Comparison of ENCODE assay signal across 1 cellular context in genomic region chr10:96863922-96864543, GRCh38.
TF ChIP-seq lines count a peak whose summit lies in the region.

No MANE protein-coding gene starts in this region.

TF ChIP-seq in HepG2, 621 proteins besides CTCF, POLR2A, EP300 and RAD21 (continued from another document and continues in another):
- TF ChIP-seq, protein P1, sequence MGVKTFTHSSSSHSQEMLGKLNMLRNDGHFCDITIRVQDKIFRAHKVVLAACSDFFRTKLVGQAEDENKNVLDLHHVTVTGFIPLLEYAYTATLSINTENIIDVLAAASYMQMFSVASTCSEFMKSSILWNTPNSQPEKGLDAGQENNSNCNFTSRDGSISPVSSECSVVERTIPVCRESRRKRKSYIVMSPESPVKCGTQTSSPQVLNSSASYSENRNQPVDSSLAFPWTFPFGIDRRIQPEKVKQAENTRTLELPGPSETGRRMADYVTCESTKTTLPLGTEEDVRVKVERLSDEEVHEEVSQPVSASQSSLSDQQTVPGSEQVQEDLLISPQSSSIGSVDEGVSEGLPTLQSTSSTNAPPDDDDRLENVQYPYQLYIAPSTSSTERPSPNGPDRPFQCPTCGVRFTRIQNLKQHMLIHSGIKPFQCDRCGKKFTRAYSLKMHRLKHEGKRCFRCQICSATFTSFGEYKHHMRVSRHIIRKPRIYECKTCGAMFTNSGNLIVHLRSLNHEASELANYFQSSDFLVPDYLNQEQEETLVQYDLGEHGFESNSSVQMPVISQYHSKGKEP (CRISPR knock-in tag; IDR thresholded peaks at IDR 0.05), result no peak
- TF ChIP-seq ZBTB42 (CRISPR knock-in tag; IDR thresholded peaks at IDR 0.05) (no peak), ZNF776 (CRISPR knock-in tag; IDR thresholded peaks at IDR 0.05) (no peak), TEF (CRISPR knock-in tag; IDR thresholded peaks at IDR 0.05) (no peak), ZNF777 (CRISPR knock-in tag; IDR thresholded peaks at IDR 0.05) (no peak), SATB2 (CRISPR knock-in tag; IDR thresholded peaks at IDR 0.05) (0 out of 2 replicates have a peak, but pooled peaks have one; percentile 30), ZNF382 (CRISPR knock-in tag; IDR thresholded peaks at IDR 0.05; ENCODE audit: borderline replicate concordance) (no peak), ZFYVE20 (CRISPR knock-in tag; IDR thresholded peaks at IDR 0.05; ENCODE audit: borderline replicate concordance, low read depth) (no peak), DNMT1 (CRISPR knock-in tag; IDR thresholded peaks at IDR 0.05) (no peak), REST (IDR thresholded peaks at IDR 0.05; ENCODE audit: borderline replicate concordance in 1 of 2, low read depth in 1 of 2, low read length in 2 of 2) (no peak), YEATS2 (CRISPR knock-in tag; IDR thresholded peaks at IDR 0.05; ENCODE audit: borderline replicate concordance) (no peak), NFIB (CRISPR knock-in tag; IDR thresholded peaks at IDR 0.05; ENCODE audit: borderline replicate concordance) (no peak), SP5 (CRISPR knock-in tag; IDR thresholded peaks at IDR 0.05; ENCODE audit: borderline replicate concordance, low read depth) (no peak), ZNF577 (CRISPR knock-in tag; IDR thresholded peaks at IDR 0.05; ENCODE audit: borderline replicate concordance, low read depth) (no peak), NFKBIZ (CRISPR knock-in tag; IDR thresholded peaks at IDR 0.05) (0 out of 2 replicates have a peak, but pooled peaks have one; percentile 33), MBD4 (IDR thresholded peaks at IDR 0.05; ENCODE audit: borderline replicate concordance, low read length) (no peak), ESRRA (CRISPR knock-in tag; IDR thresholded peaks at IDR 0.05; ENCODE audit: low read depth) (0 out of 2 replicates have a peak, but pooled peaks have one; percentile 27), KLF6 (CRISPR knock-in tag; IDR thresholded peaks at IDR 0.05) (0 out of 2 replicates have a peak, but pooled peaks have one; percentile 49), FOXK2 (IDR thresholded peaks at IDR 0.05) (peak; percentile 44; the same call in 1 of the 2 replicates), ZFP82 (CRISPR knock-in tag; IDR thresholded peaks at IDR 0.05; ENCODE audit: borderline replicate concordance) (no peak), JUN (CRISPR knock-in tag; IDR thresholded peaks at IDR 0.05) (peak; percentile 77; the same call in 1 of the 2 replicates), ZNF30 (CRISPR knock-in tag; IDR thresholded peaks at IDR 0.05) (no peak), IRX3 (CRISPR knock-in tag; IDR thresholded peaks at IDR 0.05; ENCODE audit: borderline replicate concordance, low read depth) (no peak), ZNF784 (CRISPR knock-in tag; IDR thresholded peaks at IDR 0.05; ENCODE audit: borderline replicate concordance) (no peak), HNRNPH1 (optimal IDR thresholded peaks at IDR 0.05; ENCODE audit: low read depth, low read length) (no peak), ZNF17 (CRISPR knock-in tag; IDR thresholded peaks at IDR 0.05) (no peak), ZNF550 (CRISPR knock-in tag; IDR thresholded peaks at IDR 0.05; ENCODE audit: borderline replicate concordance) (no peak), ZKSCAN8 (CRISPR knock-in tag; IDR thresholded peaks at IDR 0.05; ENCODE audit: borderline replicate concordance) (peak; percentile 57; the same call in 1 of the 2 replicates), ZHX1 (CRISPR knock-in tag; IDR thresholded peaks at IDR 0.05; ENCODE audit: low read depth) (no peak), ETS1 (CRISPR knock-in tag; IDR thresholded peaks at IDR 0.05) (no peak), ARNT2 (CRISPR knock-in tag; IDR thresholded peaks at IDR 0.05; ENCODE audit: low read depth) (0 out of 2 replicates have a peak, but pooled peaks have one; percentile 52), SRSF1 (optimal IDR thresholded peaks at IDR 0.05; ENCODE audit: low read depth, low read length) (no peak), IRF1 (CRISPR knock-in tag; IDR thresholded peaks at IDR 0.05; ENCODE audit: low read depth) (no peak), IKZF1 (IDR thresholded peaks at IDR 0.05) (no peak), ZNF543 (CRISPR knock-in tag; IDR thresholded peaks at IDR 0.05) (no peak), ARID4A (CRISPR knock-in tag; IDR thresholded peaks at IDR 0.05; ENCODE audit: borderline replicate concordance) (peak; percentile 32; the same call in 1 of the 2 replicates), RXRA (CRISPR knock-in tag; IDR thresholded peaks at IDR 0.05) (no peak), CREM (IDR thresholded peaks at IDR 0.05) (peak; percentile 87), CREM (CRISPR knock-in tag; IDR thresholded peaks at IDR 0.05) (no peak), FOXK1 (CRISPR knock-in tag; IDR thresholded peaks at IDR 0.05; ENCODE audit: borderline replicate concordance, low read depth) (0 out of 2 replicates have a peak, but pooled peaks have one; percentile 22), ZNF629 (CRISPR knock-in tag; conservative IDR thresholded peaks at IDR 0.05) (no peak), FOXA3 (CRISPR knock-in tag; IDR thresholded peaks at IDR 0.05) (peak; percentile 93)
- TF ChIP-seq, protein P2, sequence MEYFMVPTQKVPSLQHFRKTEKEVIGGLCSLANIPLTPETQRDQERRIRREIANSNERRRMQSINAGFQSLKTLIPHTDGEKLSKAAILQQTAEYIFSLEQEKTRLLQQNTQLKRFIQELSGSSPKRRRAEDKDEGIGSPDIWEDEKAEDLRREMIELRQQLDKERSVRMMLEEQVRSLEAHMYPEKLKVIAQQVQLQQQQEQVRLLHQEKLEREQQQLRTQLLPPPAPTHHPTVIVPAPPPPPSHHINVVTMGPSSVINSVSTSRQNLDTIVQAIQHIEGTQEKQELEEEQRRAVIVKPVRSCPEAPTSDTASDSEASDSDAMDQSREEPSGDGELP (IDR thresholded peaks at IDR 0.05; ENCODE audit: borderline replicate concordance, low read depth), result peak; percentile 57; the same call in 1 of the 2 replicates
